ENCODE assay signal across 15 cellular contexts in the genomic region with DNA sequence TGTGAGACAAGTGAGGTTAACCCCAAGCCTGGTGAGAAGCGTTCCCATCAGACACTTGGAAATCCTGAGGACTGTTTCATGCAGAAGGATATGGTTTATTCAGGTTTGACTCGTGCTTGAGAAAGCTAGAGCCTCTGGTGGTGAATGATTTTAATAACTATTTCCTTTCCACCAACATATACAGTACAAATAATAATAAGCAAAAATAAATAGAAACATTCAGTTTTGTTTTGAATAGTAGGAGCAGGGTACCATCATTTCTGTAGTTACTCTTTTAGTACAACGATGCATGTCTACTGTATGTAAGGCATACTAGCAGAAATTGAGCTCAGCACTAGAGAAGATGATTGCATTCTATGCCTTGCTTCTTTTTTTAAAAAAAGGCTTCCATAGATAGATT. TPM values are rescaled to one million over a fixed set of nuclear protein-coding genes. Genes with fewer than 3 reads are reported as not detected.
DNase-seq lines count a peak whose midpoint lies in the region; ATAC-seq, FAIRE-seq and TF ChIP-seq lines count a peak whose summit lies in the region.
"Had no signal": no experiment of that assay in that cellular context is flagged by ENCODE, and none has a peak within 500 bp of the region (broad histone marks: within the 10 kb centered on the region; RNA-seq: fewer than 3 reads in every experiment).

No MANE protein-coding gene starts in this region.

- FAIRE-seq in GM12878 (lab: Jason Lieb, UNC): peak; percentile 88
- no peak for FAIRE-seq in HTR-8/SVneo (lab: Jason Lieb, UNC)
- FAIRE-seq: kidney, TTC549 had no signal

- ATAC-seq in GM18907 (IDR thresholded peaks at IDR 0.05; ENCODE audit: unreplicated experiment) (peak; percentile 73), GM21576 (IDR thresholded peaks at IDR 0.05; ENCODE audit: unreplicated experiment) (peak; percentile 73), HG03060 (IDR thresholded peaks at IDR 0.05; ENCODE audit: low read depth, unreplicated experiment) (peak; percentile 91), GM12878 (peak; percentile 64)
- ATAC-seq in stimulated activated naive CD8-positive, alpha-beta T cell treated with anti-CD3 and anti-CD28 coated beads, Interleukin-15, Interleukin-2, amounts not matched to agents 100 U/mL and 50 U/mL, for 24 hours: no peak

- no peak overlapping the region for H3K9ac ChIP-seq in GM12878 (ENCODE audit: control insufficient read depth, insufficient read depth, low read length)

- H3K9me3 ChIP-seq in GM12878 (replicated peaks; ENCODE audit: control insufficient read depth, insufficient read depth, low read length): no peaks in the 10 kb centered on the region; the same call in 2 of the 3 replicates
- H3K9me3 ChIP-seq: suprapubic skin had no signal

- WGBS in GM12878 (ENCODE audit: insufficient coverage, insufficient replicate concordance, low lambda C conversion rate, missing lambda C conversion rate): 0% methylated on average over 3 of the region's 3 CpGs

- no TSS peak for BruUV-seq in GM12878 (replicated peaks; lab: Mats Ljungman, UMichigan)

- RAD21 ChIA-PET in GM12878 (lab: Charles Lee; ENCODE audit: unreplicated experiment): no interaction called here

- TF ChIP-seq CTCF in GM12878 (IDR thresholded peaks at IDR 0.05 in 2 of 3, conservative IDR thresholded peaks at IDR 0.05 in 1 of 3; ENCODE audit: control insufficient read depth in 2 of 3, extremely low read depth in 1 of 3, insufficient read depth in 1 of 3, low read depth in 3 of 3, low read length in 3 of 3): peak in 1 of 3 experiments; percentile 11; a peak in 1 of 6 replicates

- DNase-seq in GM12878 (ENCODE audit: low read depth, low spot score): peak; percentile 48
- no peak for DNase-seq in COLO668 (lab: John Stamatoyannopoulos, UW; ENCODE audit: unreplicated experiment)
- DNase-seq in stimulated activated naive CD8-positive, alpha-beta T cell treated with anti-CD3 and anti-CD28 coated beads, Interleukin-15, Interleukin-2, amounts not matched to agents 100 U/mL and 50 U/mL, for 24 hours: no peak
- no peak for DNase-seq in HTR-8/SVneo (ENCODE audit: insufficient read length, low spot score)
- DNase-seq: CD8-positive, alpha-beta memory T cell; kidney; NCI-H446 had no signal

- no peaks in the 10 kb centered on the region for H3K27me3 ChIP-seq in GM12878 (replicated peaks in 1 of 2; ENCODE audit: control insufficient read depth in 2 of 2, insufficient read depth in 2 of 2, low read length in 1 of 2)
- H3K27me3 ChIP-seq: suprapubic skin had no signal

- H3K27ac ChIP-seq in GM12878 (ENCODE audit: control insufficient read depth, insufficient read depth): peak overlapping the region; percentile 60; the same call in 1 of the 2 replicates
- H3K27ac ChIP-seq: HL-60, suprapubic skin had no signal

- H3K36me3 ChIP-seq in GM12878 (ENCODE audit: control insufficient read depth in 2 of 2, insufficient read depth in 2 of 2, low read length in 1 of 2): no peaks in the 10 kb centered on the region
- H3K36me3 ChIP-seq: suprapubic skin had no signal

- SMC1A ChIA-PET in GM12878 (lab: Charles Lee; ENCODE audit: uncharacterized antibody, unreplicated experiment): no interaction called here

- POLR2A ChIA-PET in GM12878 (lab: Charles Lee): no interaction called here

- peak overlapping the region; percentile 61 for H3K4me2 ChIP-seq in GM12878 (ENCODE audit: control insufficient read depth, insufficient read depth)

- no peak for TF ChIP-seq RAD21 in GM12878 (IDR thresholded peaks at IDR 0.05; ENCODE audit: insufficient read depth, low read depth, low read length)

- H2AFZ ChIP-seq in GM12878 (ENCODE audit: control insufficient read depth, low read depth, low read length): no peak overlapping the region

- no peaks in the 10 kb centered on the region for H4K20me1 ChIP-seq in GM12878 (ENCODE audit: control insufficient read depth, insufficient read depth)

- in situ Hi-C loops in GM12878 (cut with MboI): no loop called here

- H3K4me1 ChIP-seq in GM12878 (ENCODE audit: control insufficient read depth, insufficient read depth, low read length): peaks cover 35% of the 10 kb centered on the region
- H3K4me1 ChIP-seq: suprapubic skin had no signal

- no peaks in the 10 kb centered on the region for H3K79me2 ChIP-seq in GM12878 (ENCODE audit: control insufficient read depth, insufficient read depth, low read length)

- TF ChIP-seq POLR2A in GM12878 (IDR thresholded peaks at IDR 0.05; ENCODE audit: low read depth, low read length): no peak

- CTCF ChIA-PET in GM12878 (lab: Yijun Ruan, JAX): interaction anchor here (3.8 kb wide), 1 partner anchor 638 kb away, joined by 73 read pairs; no protein-coding TSS in a partner anchor

- peak in 1 of 2 experiments; percentile 27; a peak in 1 of 4 replicates for TF ChIP-seq EP300 in GM12878 (IDR thresholded peaks at IDR 0.05; ENCODE audit: borderline replicate concordance in 1 of 2, control insufficient read depth in 1 of 2, low read depth in 2 of 2, low read length in 2 of 2)

- intact Hi-C loops in GM12878 (cut with micrococcal nuclease; ENCODE audit: unreplicated experiment): no loop called here

- no peak overlapping the region for H3K4me3 ChIP-seq in GM12878
- H3K4me3 ChIP-seq: suprapubic skin had no signal

TF ChIP-seq in GM12878, 131 proteins besides CTCF, POLR2A, EP300 and RAD21 (continues in another document):
- TF ChIP-seq GABPA (IDR thresholded peaks at IDR 0.05; ENCODE audit: low read depth) (peak; percentile 62), SUZ12 (IDR thresholded peaks at IDR 0.05; ENCODE audit: unreplicated experiment) (no peak), ATF2 (IDR thresholded peaks at IDR 0.05; ENCODE audit: low read length) (peak; percentile 96), NRF1 (conservative IDR thresholded peaks at IDR 0.05; ENCODE audit: low read depth, low read length) (no peak), IRF4 (IDR thresholded peaks at IDR 0.05; ENCODE audit: low read depth, low read length) (peak; percentile 67), MTA3 (IDR thresholded peaks at IDR 0.05; ENCODE audit: borderline replicate concordance, low read length) (peak; percentile 78; the same call in 1 of the 2 replicates), SRF (IDR thresholded peaks at IDR 0.05; ENCODE audit: low read depth in 2 of 2, low read length in 2 of 2) (peak in 1 of 2 experiments; percentile 66; a peak in 1 of 4 replicates), EED (IDR thresholded peaks at IDR 0.05; ENCODE audit: low read depth) (peak; percentile 59; the same call in 1 of the 2 replicates), TBL1XR1 (IDR thresholded peaks at IDR 0.05; ENCODE audit: low read depth, low read length) (peak; percentile 60; the same call in 1 of the 2 replicates), BCL3 (IDR thresholded peaks at IDR 0.05; ENCODE audit: borderline replicate concordance, insufficient read depth, low read depth, low read length, poor library complexity, severe bottlenecking) (peak; percentile 82), BCL11A (IDR thresholded peaks at IDR 0.05; ENCODE audit: low read depth, low read length) (0 out of 2 replicates have a peak, but pooled peaks have one; percentile 20), FOXM1 (IDR thresholded peaks at IDR 0.05; ENCODE audit: low read depth, low read length) (peak; percentile 95), RUNX3 (IDR thresholded peaks at IDR 0.05; ENCODE audit: low read length) (peak; percentile 86)

RNA-seq across cellular contexts. Expression of gene PLG, which starts 33.5 kb away (rescaled TPM):
- not detected in 2 replicates for total RNA-seq in GM12878 (2013; cell fraction: nucleolus; rRNA removed)
- total RNA-seq in GM12878 (2014; rRNA removed): 0.06 and 0.82 TPM in 2 replicates
- total RNA-seq in GM12878 (2014; rRNA removed; fragmentation: Illumina TruSeq; extraction: Trizol): 0.54 and 0.92 TPM in 2 replicates
- total RNA-seq in GM12878 (2021): 0.88 and 1.2 TPM in 2 replicates
- 0.79 TPM for polyA plus RNA-seq in GM12878 (2011; ENCODE audit: low read depth)
- not detected in 2 replicates for polyA plus RNA-seq in GM12878 (2011; rRNA removed)
- polyA plus RNA-seq in GM12878 (2011; cell fraction: cytosol; rRNA removed): not detected in 2 replicates
- polyA plus RNA-seq in GM12878 (2011; cell fraction: nucleus; rRNA removed): not detected in 2 replicates
- polyA plus RNA-seq in GM12878 (2012): 1.0 and 2.0 TPM in 2 replicates
- polyA plus RNA-seq in GM12878 (2014; fragmentation: Illumina TruSeq; extraction: Trizol): 0.32 and 1.2 TPM in 2 replicates
- 1 to 10 TPM in 1 of 2 experiments, under 1 TPM in 1; 0.97 to 1.6 TPM for polyA plus RNA-seq in GM12878 (2014; fragmentation: Nextera tagmentation; extraction: Ambion mirVana)
- polyA plus RNA-seq in GM12878 (2014; rRNA removed): 0.24 and 0.79 TPM in 2 replicates
- 1 to 10 TPM; 1.5 to 3.0 TPM for polyA plus RNA-seq in GM12878 (2016; fragmentation: Nextera tagmentation; extraction: Ambion mirVana)
- polyA minus RNA-seq in GM12878 (2011; rRNA and poly(A)+ RNA removed): not detected in 2 replicates
- not detected in 2 replicates for polyA minus RNA-seq in GM12878 (2011; cell fraction: cytosol; rRNA and poly(A)+ RNA removed)
- not detected in 2 replicates for polyA minus RNA-seq in GM12878 (2011; cell fraction: nucleus; rRNA and poly(A)+ RNA removed)
- total RNA-seq: MCF 10A, RPMI7951 had no signal
- polyA plus RNA-seq: CD8-positive, alpha-beta memory T cell had no signal
